Comparison of ENCODE assay signal across 25 cellular contexts in the genomic region with DNA sequence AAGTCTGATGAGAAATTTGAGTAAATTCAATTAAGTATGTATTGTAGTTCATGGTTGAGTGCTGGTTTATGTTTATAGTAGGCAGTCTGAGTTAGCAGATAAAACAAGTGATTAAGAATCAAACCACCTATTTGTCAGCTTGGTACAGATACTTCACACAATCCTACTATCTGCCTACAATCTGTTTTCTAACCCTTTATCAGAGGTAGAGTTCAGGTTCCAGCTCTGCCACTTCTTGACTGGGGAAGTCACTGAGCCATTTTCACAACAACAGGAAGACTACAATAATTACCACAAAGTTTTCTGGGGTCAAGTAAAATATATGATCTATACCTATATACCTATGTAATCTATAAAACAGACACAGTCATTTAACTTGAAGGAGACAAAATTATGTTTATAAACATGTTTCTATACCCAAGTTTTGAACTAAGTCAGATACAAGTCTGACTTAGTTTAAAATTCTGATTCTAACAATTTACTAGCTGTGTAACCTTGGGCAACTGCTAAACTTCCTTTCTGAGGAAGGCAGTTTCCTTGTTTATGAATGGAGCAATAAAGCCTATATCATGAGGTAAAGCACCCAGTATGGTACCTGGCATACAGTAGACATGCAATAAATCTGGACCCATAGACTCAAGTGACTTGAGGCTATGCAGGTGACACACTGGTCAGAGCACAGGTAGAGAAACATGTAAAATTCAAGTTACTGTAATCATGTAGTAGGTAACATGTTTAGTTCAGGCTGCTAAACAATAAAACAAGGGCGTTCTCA. TPM values are rescaled to one million over a fixed set of nuclear protein-coding genes. Genes with fewer than 3 reads are reported as not detected.
A peak's percentile ranks its signal among the peaks of the same experiment; 100 is the strongest.
DNase-seq lines count a peak whose midpoint lies in the region; ATAC-seq, FAIRE-seq and TF ChIP-seq lines count a peak whose summit lies in the region.
"Had no signal": no experiment of that assay in that cellular context is flagged by ENCODE, and none has a peak within 500 bp of the region (broad histone marks: within the 10 kb centered on the region; RNA-seq: fewer than 3 reads in every experiment).

No MANE protein-coding gene starts in this region.

- no peaks in the 10 kb centered on the region for H3K9me3 ChIP-seq in CD4-positive, alpha-beta memory T cell (ENCODE audit: control insufficient read depth in 1 of 2, low read length in 2 of 2)
- H3K9me3 ChIP-seq in keratinocyte (ENCODE audit: control insufficient read depth, low read depth, low read length) (no peaks in the 10 kb centered on the region), heart left ventricle (no peaks in the 10 kb centered on the region)

- no peaks in the 10 kb centered on the region for H3K9me1 ChIP-seq in keratinocyte (ENCODE audit: control insufficient read depth, extremely low read depth, insufficient read depth, low read length)

- H3K27ac Mint-ChIP-seq in CD4-positive, alpha-beta memory T cell, result peak overlapping the region; percentile 6 to 81 (median 47)
- H3K27ac Mint-ChIP-seq in T-helper 2 cell treated with Interferon-gamma antibody and Interleukin-4, amounts not matched to agents 5 μg/mL and 100 μg/mL, for 36 hours, result peak overlapping the region; percentile 58
- H3K27ac Mint-ChIP-seq: activated CD4-positive, alpha-beta T cell treated with anti-CD3 and anti-CD28 coated beads, Interleukin-2, amount 10 ng/mL, durations not matched to agents 24 days and 14 days; activated naive CD8-positive, alpha-beta T cell treated with anti-CD3 and anti-CD28 coated beads, Interleukin-2, amount 50 U/mL, for 24 hours; nephron progenitor cell; stimulated activated naive CD8-positive, alpha-beta T cell treated with anti-CD3 and anti-CD28 coated beads, Interleukin-15, Interleukin-2, amounts not matched to agents 100 ng/mL and 50 ng/mL, for 24 hours had no signal

- ATAC-seq in heart left ventricle, result no peak
- ATAC-seq: activated naive CD8-positive, alpha-beta T cell treated with anti-CD3 and anti-CD28 coated beads, Interleukin-2, amount 50 U/mL, for 24 hours; left ventricle myocardium superior; right cardiac atrium had no signal

- peaks cover 7 to 15% (median 10%) of the 10 kb centered on the region in 4 donors for H3K4me1 Mint-ChIP-seq in CD4-positive, alpha-beta memory T cell
- peaks cover 14% of the 10 kb centered on the region for H3K4me1 Mint-ChIP-seq in T-helper 2 cell treated with Interferon-gamma antibody and Interleukin-4, amounts not matched to agents 5 μg/mL and 100 μg/mL, for 36 hours (ENCODE audit: low read depth)
- H3K4me1 Mint-ChIP-seq: nephron progenitor cell had no signal

- peaks cover 0 to 2% (median 0%) of the 10 kb centered on the region in 8 donors for H3K9me3 Mint-ChIP-seq in CD4-positive, alpha-beta memory T cell
- H3K9me3 Mint-ChIP-seq in T-helper 2 cell treated with Interferon-gamma antibody and Interleukin-4, amounts not matched to agents 5 μg/mL and 100 μg/mL, for 36 hours, result no peaks in the 10 kb centered on the region
- H3K9me3 Mint-ChIP-seq: activated CD4-positive, alpha-beta T cell treated with anti-CD3 and anti-CD28 coated beads, Interleukin-2, amount 10 ng/mL, durations not matched to agents 24 days and 14 days; activated naive CD8-positive, alpha-beta T cell treated with anti-CD3 and anti-CD28 coated beads, Interleukin-2, amount 50 U/mL, for 24 hours; nephron progenitor cell; stimulated activated naive CD8-positive, alpha-beta T cell treated with anti-CD3 and anti-CD28 coated beads, Interleukin-15, Interleukin-2, amounts not matched to agents 100 ng/mL and 50 ng/mL, for 24 hours had no signal

- H3K36me3 Mint-ChIP-seq in CD4-positive, alpha-beta memory T cell, result no peaks in the 10 kb centered on the region
- H3K36me3 Mint-ChIP-seq in T-helper 2 cell treated with Interferon-gamma antibody and Interleukin-4, amounts not matched to agents 5 μg/mL and 100 μg/mL, for 36 hours (ENCODE audit: low read depth), result peaks cover 68% of the 10 kb centered on the region

- peak overlapping the region in 2 of 8 donors; percentile 4 to 9 for H3K4me3 Mint-ChIP-seq in CD4-positive, alpha-beta memory T cell
- peak overlapping the region; percentile 4 for H3K4me3 Mint-ChIP-seq in T-helper 2 cell treated with Interferon-gamma antibody and Interleukin-4, amounts not matched to agents 5 μg/mL and 100 μg/mL, for 36 hours
- H3K4me3 Mint-ChIP-seq: activated CD4-positive, alpha-beta T cell treated with anti-CD3 and anti-CD28 coated beads, Interleukin-2, amount 10 ng/mL, durations not matched to agents 24 days and 14 days; activated naive CD8-positive, alpha-beta T cell treated with anti-CD3 and anti-CD28 coated beads, Interleukin-2, amount 50 U/mL, for 24 hours; CD14-positive monocyte; nephron progenitor cell; stimulated activated naive CD8-positive, alpha-beta T cell treated with anti-CD3 and anti-CD28 coated beads, Interleukin-15, Interleukin-2, amounts not matched to agents 100 ng/mL and 50 ng/mL, for 24 hours had no signal

- 51 to 100% (median 79%) methylated on average over 1 of the region's 1 CpG for WGBS in heart left ventricle, 4 donors

- H4K20me1 ChIP-seq in keratinocyte (ENCODE audit: control insufficient read depth, extremely low read depth, insufficient read depth, low read length), result no peaks in the 10 kb centered on the region

- no peaks in the 10 kb centered on the region for H3K79me2 ChIP-seq in ACC112 (ENCODE audit: control insufficient read depth, insufficient read depth, low read length, unreplicated experiment)
- H3K79me2 ChIP-seq in keratinocyte (ENCODE audit: control insufficient read depth, insufficient read depth, low read length), result no peaks in the 10 kb centered on the region
- H3K79me2 ChIP-seq: parathyroid adenoma had no signal

- peak overlapping the region; percentile 71 for H3K27ac ChIP-seq in ACC112 (ENCODE audit: low read depth, low read length)
- H3K27ac ChIP-seq in CD4-positive, alpha-beta memory T cell (ENCODE audit: low read depth, low read length), result no peak overlapping the region
- peak overlapping the region; percentile 71 for H3K27ac ChIP-seq in keratinocyte (ENCODE audit: control insufficient read depth, insufficient read depth, low read length)
- no peak overlapping the region for H3K27ac ChIP-seq in heart left ventricle
- H3K27ac ChIP-seq: parathyroid adenoma, SK-N-MC, VCaP had no signal

- no peak for TF ChIP-seq POLR2A in heart left ventricle (IDR thresholded peaks at IDR 0.05)

- dilution Hi-C loops in keratinocyte (cut with MboI; ENCODE audit: extremely low pct_ligation_motif_present, low sequenced_read_pairs), result no loop called here

- H3K36me3 ChIP-seq in ACC112 (ENCODE audit: insufficient read depth, low read length) (peaks cover 42% of the 10 kb centered on the region), keratinocyte (ENCODE audit: control insufficient read depth in 2 of 2, extremely low read depth in 1 of 2, insufficient read depth in 2 of 2, low read length in 2 of 2) (peaks cover 0 to 25% of the 10 kb centered on the region in 2 experiments), heart left ventricle (peaks cover 0 to 8% (median 0%) of the 10 kb centered on the region in 9 donors)
- no peaks in the 10 kb centered on the region for H3K36me3 ChIP-seq in CD4-positive, alpha-beta memory T cell (ENCODE audit: insufficient read depth, low read length)

- H3K4me3 ChIP-seq in ACC112 (ENCODE audit: low read depth, low read length) (no peak overlapping the region), keratinocyte (ENCODE audit: control insufficient read depth in 2 of 3, extremely low read depth in 1 of 3, insufficient read depth in 2 of 3, low read depth in 1 of 3, low read length in 3 of 3) (no peak overlapping the region), heart left ventricle (no peak overlapping the region)
- H3K4me3 ChIP-seq in CD4-positive, alpha-beta memory T cell (ENCODE audit: low read length in 2 of 2), result no peak overlapping the region
- H3K4me3 ChIP-seq: SK-N-MC had no signal

- H3K27me3 ChIP-seq in ACC112 (ENCODE audit: insufficient read depth, low read length), result no peaks in the 10 kb centered on the region
- no peaks in the 10 kb centered on the region for H3K27me3 ChIP-seq in CD4-positive, alpha-beta memory T cell (ENCODE audit: insufficient read depth, low read length)
- H3K27me3 ChIP-seq in keratinocyte (ENCODE audit: control insufficient read depth, extremely low read depth, insufficient read depth, low read length), result no peaks in the 10 kb centered on the region
- no peaks in the 10 kb centered on the region for H3K27me3 ChIP-seq in heart left ventricle

- no peak overlapping the region for H2AFZ ChIP-seq in ACC112 (ENCODE audit: low read length, unreplicated experiment)
- peak overlapping the region; percentile 44 for H2AFZ ChIP-seq in keratinocyte (ENCODE audit: control insufficient read depth, low read length)
- H2AFZ ChIP-seq: parathyroid adenoma had no signal

- H3K9ac ChIP-seq in keratinocyte (ENCODE audit: control insufficient read depth, extremely low read depth, insufficient read depth, low read length), result no peak overlapping the region
- H3K9ac ChIP-seq: parathyroid adenoma had no signal

- peak overlapping the region; percentile 38 for H3K4me2 ChIP-seq in keratinocyte (ENCODE audit: control insufficient read depth, extremely low read depth, insufficient read depth, low read depth, low read length)

- TF ChIP-seq CTCF in keratinocyte (optimal IDR thresholded peaks at IDR 0.05 in 1 of 3, IDR thresholded peaks at IDR 0.05 in 1 of 3, conservative IDR thresholded peaks at IDR 0.05 in 1 of 3; ENCODE audit: extremely low read depth in 1 of 3, insufficient read depth in 2 of 3, low read length in 3 of 3) (no peak), heart left ventricle (IDR thresholded peaks at IDR 0.05) (no peak)

- POLR2A ChIA-PET in CD4-positive, alpha-beta memory T cell (lab: Charles Lee; ENCODE audit: partially characterized antibody), result interaction anchor here (0.5 kb wide), 1 partner anchor 58 kb away, joined by 3 read pairs; no protein-coding TSS in a partner anchor

- H3K27me3 Mint-ChIP-seq in CD4-positive, alpha-beta memory T cell, result no peaks in the 10 kb centered on the region
- H3K27me3 Mint-ChIP-seq in T-helper 2 cell treated with Interferon-gamma antibody and Interleukin-4, amounts not matched to agents 5 μg/mL and 100 μg/mL, for 36 hours (ENCODE audit: low read depth), result no peaks in the 10 kb centered on the region
- H3K27me3 Mint-ChIP-seq: activated CD4-positive, alpha-beta T cell treated with anti-CD3 and anti-CD28 coated beads, Interleukin-2, amount 10 ng/mL, durations not matched to agents 24 days and 14 days; activated naive CD8-positive, alpha-beta T cell treated with anti-CD3 and anti-CD28 coated beads, Interleukin-2, amount 50 U/mL, for 24 hours; stimulated activated naive CD8-positive, alpha-beta T cell treated with anti-CD3 and anti-CD28 coated beads, Interleukin-15, Interleukin-2, amounts not matched to agents 100 ng/mL and 50 ng/mL, for 24 hours had no signal

- FAIRE-seq in keratinocyte (lab: Jason Lieb, UNC), result no peak
- FAIRE-seq: H1 had no signal

- intact Hi-C loops in CD4-positive, alpha-beta memory T cell (cut with micrococcal nuclease), result no loop called here
- intact Hi-C loops in heart left ventricle (cut with DNase I), result no loop called here

- CTCF ChIA-PET in CD4-positive, alpha-beta memory T cell (lab: Charles Lee; ENCODE audit: partially characterized antibody), result interaction anchor here (1.1 kb wide), 1 partner anchor 11 kb away, joined by 3 read pairs; no protein-coding TSS in a partner anchor

- DNase-seq in CD4-positive, alpha-beta memory T cell, result peak in 1 of 5 donors; percentile 0
- DNase-seq in T-helper 2 cell treated with Interferon-gamma antibody and Interleukin-4, amounts not matched to agents 5 μg/mL and 100 μg/mL, for 36 hours (ENCODE audit: low spot score), result no peak
- DNase-seq in keratinocyte (ENCODE audit: low read depth, low spot score) (no peak), heart left ventricle (no peak), NCI-H82 (lab: John Stamatoyannopoulos, UW) (no peak), NCI-H774 (lab: John Stamatoyannopoulos, UW) (no peak)
- DNase-seq: activated CD4-positive, alpha-beta T cell treated with anti-CD3 and anti-CD28 coated beads, Interleukin-2, amount 10 ng/mL, durations not matched to agents 24 days and 14 days; activated naive CD8-positive, alpha-beta T cell treated with anti-CD3 and anti-CD28 coated beads, Interleukin-2, amount 50 U/mL, for 24 hours; cerebellar nuclear complex; DMS153; effector CD4-positive, alpha-beta T cell; hippocampal formation; left ventricle myocardium superior; MM.1S; NCI-H146; NCI-H510A treated with DMSO at 0.1 percent for 48 hours; nephron progenitor cell; right cardiac atrium had no signal

- H3K4me1 ChIP-seq in ACC112 (ENCODE audit: control insufficient read depth, insufficient read depth, low read length, unreplicated experiment) (peaks cover 26% of the 10 kb centered on the region), keratinocyte (ENCODE audit: control insufficient read depth, extremely low read depth, insufficient read depth, low read length) (peaks cover 17% of the 10 kb centered on the region), heart left ventricle (no peaks in the 10 kb centered on the region)
- H3K4me1 ChIP-seq in CD4-positive, alpha-beta memory T cell (ENCODE audit: insufficient read depth, low read length), result peaks cover 13% of the 10 kb centered on the region
- H3K4me1 ChIP-seq: parathyroid adenoma had no signal

RNA-seq across cellular contexts. Expression of a gene that starts 37.2 kb away (rescaled TPM):
- 10 to 100 TPM; 20.1 to 20.5 TPM for total RNA-seq in CD4-positive, alpha-beta memory T cell
- polyA plus RNA-seq in CD4-positive, alpha-beta memory T cell, result 10 to 100 TPM; 24.2 to 25.3 TPM
- polyA plus RNA-seq in keratinocyte (31.6 to 58.1 TPM (median 51.3 TPM) in 3 replicates), heart left ventricle (10 to 100 TPM; 21.4 to 23.0 TPM)
- 17.1 TPM for polyA plus RNA-seq in keratinocyte (2011; ENCODE audit: low read depth)
- polyA plus RNA-seq in keratinocyte (2011; cell fraction: cytosol; rRNA removed), result 26.6 and 41.6 TPM in 2 replicates
- polyA plus RNA-seq in keratinocyte (2011; cell fraction: nucleus; rRNA removed), result 61.5 and 67.4 TPM in 2 replicates
- 24.1 and 24.7 TPM in 2 replicates for polyA plus RNA-seq in keratinocyte (2012; ENCODE audit: low replicate concordance)
- polyA minus RNA-seq in keratinocyte, result 2.9 to 13.8 TPM (median 13.2 TPM) in 3 replicates
- 19.4 TPM for polyA minus RNA-seq in keratinocyte (2011; cell fraction: cytosol; rRNA and poly(A)+ RNA removed)
- 7.9 and 14.3 TPM in 2 replicates for polyA minus RNA-seq in keratinocyte (2011; cell fraction: nucleus; rRNA and poly(A)+ RNA removed)
- total RNA-seq in heart left ventricle, result 10 to 100 TPM; 20.3 to 38.0 (median 25.8) TPM

Comparison
In these comparisons a context has a peak if more than half of its experiments do, and no peak if none do; other contexts are left out.
1. H3K27ac ChIP-seq: peak in ACC112 (single experiment) and keratinocyte (single experiment); none in CD4-positive, alpha-beta memory T cell (single experiment) and heart left ventricle (0 of 12).